ENCODE assay signal across 1 cellular context in genomic region chr18:50656841-50657470, GRCh38.
TF ChIP-seq lines count a peak whose summit lies in the region.

No MANE protein-coding gene starts in this region.

TF ChIP-seq in HepG2, 621 proteins besides CTCF, POLR2A, EP300 and RAD21:
- TF ChIP-seq KAT2B (IDR thresholded peaks at IDR 0.05; ENCODE audit: borderline replicate concordance, low read depth, low read length) (no peak), ATF7 (IDR thresholded peaks at IDR 0.05) (0 out of 2 replicates have a peak, but pooled peaks have one; percentile 15), ATF7 (CRISPR knock-in tag; IDR thresholded peaks at IDR 0.05) (no peak)
